ENCODE assay signal across 19 cellular contexts in the genomic region with DNA sequence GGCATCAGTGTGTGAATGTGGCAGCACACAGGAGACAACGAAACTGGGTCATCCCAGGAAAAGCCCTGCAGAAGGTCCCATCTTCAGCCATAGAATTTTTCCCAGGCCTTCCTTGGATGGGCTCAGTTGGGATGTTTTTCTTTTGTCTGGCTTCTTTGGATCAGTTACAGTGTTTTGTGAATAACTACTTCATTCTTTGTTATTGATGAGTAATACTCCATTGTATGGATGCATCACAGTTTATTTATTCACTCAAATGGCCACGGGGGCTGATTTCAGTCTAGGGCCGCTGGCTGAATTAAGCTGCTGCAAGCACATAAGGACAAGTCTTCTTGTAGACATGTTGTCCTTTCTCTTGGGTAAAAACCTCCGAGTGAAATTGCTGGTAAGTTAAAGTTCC.
"Had no signal": no experiment of that assay in that cellular context is flagged by ENCODE, and none has a peak within 500 bp of the region (broad histone marks: within the 10 kb centered on the region; RNA-seq: fewer than 3 reads in every experiment).

No MANE protein-coding gene starts in this region.

- ATAC-seq: activated T-cell treated with anti-CD3 and anti-CD28 coated beads, Interleukin-2, amount 50 U/mL, for 72 hours; natural killer cell treated with Interleukin-12 subunit alpha and Interleukin-12 subunit beta and Interleukin-15 and Interleukin-18, amount 100 ng/mL, for 72 hours; pancreas; T-helper 17 cell had no signal

- H3K27me3 ChIP-seq: ascending aorta, hepatocyte, neutrophil, pancreas had no signal

- H2AFZ ChIP-seq: hepatocyte had no signal

- H3K4me3 ChIP-seq: ascending aorta, hepatocyte, lung, pancreas, sigmoid colon had no signal

- DNase-seq: activated CD4-positive, alpha-beta T cell treated with anti-CD3 and anti-CD28 coated beads, Interleukin-2, amount 50 U/mL, for 4 hours; activated effector memory CD4-positive, alpha-beta T cell treated with anti-CD3 and anti-CD28 coated beads, Interleukin-2, amount 50 U/mL, for 16 hours; activated naive CD4-positive, alpha-beta T cell treated with anti-CD3 and anti-CD28 coated beads, Interleukin-2, amount 50 U/mL, for 16 hours; activated T-cell treated with anti-CD3 and anti-CD28 coated beads, Interleukin-2, amount 50 U/mL, for 72 hours; caudate nucleus; endodermal cell; erythroblast; islet precursor cell; pancreas; sigmoid colon; stimulated activated CD4-positive, alpha-beta T cell treated with anti-CD3 and anti-CD28 coated beads, Interleukin-4, amount 100 ng/mL, for 4 hours; stimulated activated naive CD4-positive, alpha-beta T cell; T-helper 17 cell; WERI-Rb-1 had no signal

- H3K36me3 ChIP-seq: ascending aorta, neutrophil, pancreas, sigmoid colon, WERI-Rb-1 had no signal

- H3K9me3 Mint-ChIP-seq: activated T-cell treated with anti-CD3 and anti-CD28 coated beads, Interleukin-2, amount 50 U/mL, for 72 hours; endodermal cell; natural killer cell treated with Interleukin-12 subunit alpha and Interleukin-12 subunit beta and Interleukin-15 and Interleukin-18, amount 100 ng/mL, for 72 hours had no signal

- H3K79me2 ChIP-seq: hepatocyte had no signal

- H3K4me2 ChIP-seq: hepatocyte had no signal

- H3K4me1 ChIP-seq: pancreas, sigmoid colon had no signal

- H3K4me3 Mint-ChIP-seq: activated T-cell treated with anti-CD3 and anti-CD28 coated beads, Interleukin-2, amount 50 U/mL, for 72 hours; endodermal cell; natural killer cell treated with Interleukin-12 subunit alpha and Interleukin-12 subunit beta and Interleukin-15 and Interleukin-18, amount 100 ng/mL, for 72 hours; T-helper 17 cell had no signal

- H3K27ac Mint-ChIP-seq: activated T-cell treated with anti-CD3 and anti-CD28 coated beads, Interleukin-2, amount 50 U/mL, for 72 hours; endodermal cell; natural killer cell treated with Interleukin-12 subunit alpha and Interleukin-12 subunit beta and Interleukin-15 and Interleukin-18, amount 100 ng/mL, for 72 hours; T-helper 17 cell had no signal

- H3K36me3 Mint-ChIP-seq: natural killer cell treated with Interleukin-12 subunit alpha and Interleukin-12 subunit beta and Interleukin-15 and Interleukin-18, amount 100 ng/mL, for 72 hours had no signal

- H3K27ac ChIP-seq: ascending aorta, hepatocyte, neutrophil, pancreas, sigmoid colon, WERI-Rb-1 had no signal

- FAIRE-seq: pancreas had no signal

- H3K9me3 ChIP-seq: ascending aorta, neutrophil, pancreas, sigmoid colon had no signal
